Comparison of ENCODE assay signal across 1 cellular context in the genomic region with DNA sequence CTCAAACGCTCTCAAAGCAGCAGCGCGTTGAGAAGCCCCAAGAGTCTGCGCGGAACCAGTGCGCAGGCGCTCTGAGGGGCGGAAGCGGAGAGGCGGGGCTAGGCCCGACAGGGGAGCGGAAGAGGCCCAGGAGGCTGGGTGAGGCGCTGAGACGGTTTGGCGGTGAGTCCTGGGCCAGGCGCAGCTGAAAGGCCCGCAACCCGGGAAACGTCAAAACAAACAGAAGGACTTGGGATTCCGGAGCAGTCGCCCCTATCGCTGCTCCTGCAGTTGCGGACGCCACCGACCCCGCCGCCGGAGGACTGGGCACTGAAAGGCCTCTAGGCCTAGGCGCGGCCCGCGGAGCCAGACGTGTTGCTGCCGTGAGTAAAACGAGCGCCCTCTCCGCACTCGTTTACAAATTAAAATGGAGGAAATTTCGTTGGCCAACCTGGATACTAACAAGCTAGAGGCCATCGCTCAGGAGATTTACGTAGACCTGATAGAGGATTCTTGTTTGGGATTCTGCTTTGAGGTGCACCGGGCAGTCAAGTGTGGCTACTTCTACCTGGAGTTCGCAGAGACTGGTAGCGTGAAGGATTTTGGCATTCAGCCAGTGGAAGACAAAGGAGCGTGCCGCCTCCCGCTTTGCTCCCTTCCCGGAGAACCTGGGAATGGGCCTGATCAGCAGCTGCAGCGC.
TF ChIP-seq lines count a peak whose summit lies in the region.

A gene with protein sequence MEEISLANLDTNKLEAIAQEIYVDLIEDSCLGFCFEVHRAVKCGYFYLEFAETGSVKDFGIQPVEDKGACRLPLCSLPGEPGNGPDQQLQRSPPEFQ (plus strand): TSS at position 129 of the 679 bp plus-strand sequence. CDS start 278 bp downstream, at position 407.

TF ChIP-seq in GM12878, 131 proteins besides CTCF, POLR2A, EP300 and RAD21 (continued from another document):
- TF ChIP-seq, protein P1, sequence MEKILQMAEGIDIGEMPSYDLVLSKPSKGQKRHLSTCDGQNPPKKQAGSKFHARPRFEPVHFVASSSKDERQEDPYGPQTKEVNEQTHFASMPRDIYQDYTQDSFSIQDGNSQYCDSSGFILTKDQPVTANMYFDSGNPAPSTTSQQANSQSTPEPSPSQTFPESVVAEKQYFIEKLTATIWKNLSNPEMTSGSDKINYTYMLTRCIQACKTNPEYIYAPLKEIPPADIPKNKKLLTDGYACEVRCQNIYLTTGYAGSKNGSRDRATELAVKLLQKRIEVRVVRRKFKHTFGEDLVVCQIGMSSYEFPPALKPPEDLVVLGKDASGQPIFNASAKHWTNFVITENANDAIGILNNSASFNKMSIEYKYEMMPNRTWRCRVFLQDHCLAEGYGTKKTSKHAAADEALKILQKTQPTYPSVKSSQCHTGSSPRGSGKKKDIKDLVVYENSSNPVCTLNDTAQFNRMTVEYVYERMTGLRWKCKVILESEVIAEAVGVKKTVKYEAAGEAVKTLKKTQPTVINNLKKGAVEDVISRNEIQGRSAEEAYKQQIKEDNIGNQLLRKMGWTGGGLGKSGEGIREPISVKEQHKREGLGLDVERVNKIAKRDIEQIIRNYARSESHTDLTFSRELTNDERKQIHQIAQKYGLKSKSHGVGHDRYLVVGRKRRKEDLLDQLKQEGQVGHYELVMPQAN (conservative IDR thresholded peaks at IDR 0.05), result peak; percentile 70
- TF ChIP-seq NRF1 (conservative IDR thresholded peaks at IDR 0.05; ENCODE audit: low read depth, low read length), result peak; percentile 90
- no peak for TF ChIP-seq ZBED1 (IDR thresholded peaks at IDR 0.05; ENCODE audit: borderline replicate concordance)
- TF ChIP-seq, protein P2, sequence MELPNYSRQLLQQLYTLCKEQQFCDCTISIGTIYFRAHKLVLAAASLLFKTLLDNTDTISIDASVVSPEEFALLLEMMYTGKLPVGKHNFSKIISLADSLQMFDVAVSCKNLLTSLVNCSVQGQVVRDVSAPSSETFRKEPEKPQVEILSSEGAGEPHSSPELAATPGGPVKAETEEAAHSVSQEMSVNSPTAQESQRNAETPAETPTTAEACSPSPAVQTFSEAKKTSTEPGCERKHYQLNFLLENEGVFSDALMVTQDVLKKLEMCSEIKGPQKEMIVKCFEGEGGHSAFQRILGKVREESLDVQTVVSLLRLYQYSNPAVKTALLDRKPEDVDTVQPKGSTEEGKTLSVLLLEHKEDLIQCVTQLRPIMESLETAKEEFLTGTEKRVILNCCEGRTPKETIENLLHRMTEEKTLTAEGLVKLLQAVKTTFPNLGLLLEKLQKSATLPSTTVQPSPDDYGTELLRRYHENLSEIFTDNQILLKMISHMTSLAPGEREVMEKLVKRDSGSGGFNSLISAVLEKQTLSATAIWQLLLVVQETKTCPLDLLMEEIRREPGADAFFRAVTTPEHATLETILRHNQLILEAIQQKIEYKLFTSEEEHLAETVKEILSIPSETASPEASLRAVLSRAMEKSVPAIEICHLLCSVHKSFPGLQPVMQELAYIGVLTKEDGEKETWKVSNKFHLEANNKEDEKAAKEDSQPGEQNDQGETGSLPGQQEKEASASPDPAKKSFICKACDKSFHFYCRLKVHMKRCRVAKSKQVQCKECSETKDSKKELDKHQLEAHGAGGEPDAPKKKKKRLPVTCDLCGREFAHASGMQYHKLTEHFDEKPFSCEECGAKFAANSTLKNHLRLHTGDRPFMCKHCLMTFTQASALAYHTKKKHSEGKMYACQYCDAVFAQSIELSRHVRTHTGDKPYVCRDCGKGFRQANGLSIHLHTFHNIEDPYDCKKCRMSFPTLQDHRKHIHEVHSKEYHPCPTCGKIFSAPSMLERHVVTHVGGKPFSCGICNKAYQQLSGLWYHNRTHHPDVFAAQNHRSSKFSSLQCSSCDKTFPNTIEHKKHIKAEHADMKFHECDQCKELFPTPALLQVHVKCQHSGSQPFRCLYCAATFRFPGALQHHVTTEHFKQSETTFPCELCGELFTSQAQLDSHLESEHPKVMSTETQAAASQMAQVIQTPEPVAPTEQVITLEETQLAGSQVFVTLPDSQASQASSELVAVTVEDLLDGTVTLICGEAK (IDR thresholded peaks at IDR 0.05; ENCODE audit: borderline replicate concordance), result peak; percentile 83
- TF ChIP-seq SMAD5 (IDR thresholded peaks at IDR 0.05; ENCODE audit: low read depth), result peak; percentile 88
- TF ChIP-seq ZSCAN29 (IDR thresholded peaks at IDR 0.05), result peak; percentile 58; the same call in 1 of the 2 replicates
- peak; percentile 56 for TF ChIP-seq KLF5 (IDR thresholded peaks at IDR 0.05; ENCODE audit: partially characterized antibody)
- peak; percentile 86; the same call in 1 of the 2 replicates for TF ChIP-seq NBN (IDR thresholded peaks at IDR 0.05)
- TF ChIP-seq YY1 (IDR thresholded peaks at IDR 0.05; ENCODE audit: low read depth, low read length), result peak; percentile 85; the same call in 1 of the 2 replicates
- TF ChIP-seq, protein P3, sequence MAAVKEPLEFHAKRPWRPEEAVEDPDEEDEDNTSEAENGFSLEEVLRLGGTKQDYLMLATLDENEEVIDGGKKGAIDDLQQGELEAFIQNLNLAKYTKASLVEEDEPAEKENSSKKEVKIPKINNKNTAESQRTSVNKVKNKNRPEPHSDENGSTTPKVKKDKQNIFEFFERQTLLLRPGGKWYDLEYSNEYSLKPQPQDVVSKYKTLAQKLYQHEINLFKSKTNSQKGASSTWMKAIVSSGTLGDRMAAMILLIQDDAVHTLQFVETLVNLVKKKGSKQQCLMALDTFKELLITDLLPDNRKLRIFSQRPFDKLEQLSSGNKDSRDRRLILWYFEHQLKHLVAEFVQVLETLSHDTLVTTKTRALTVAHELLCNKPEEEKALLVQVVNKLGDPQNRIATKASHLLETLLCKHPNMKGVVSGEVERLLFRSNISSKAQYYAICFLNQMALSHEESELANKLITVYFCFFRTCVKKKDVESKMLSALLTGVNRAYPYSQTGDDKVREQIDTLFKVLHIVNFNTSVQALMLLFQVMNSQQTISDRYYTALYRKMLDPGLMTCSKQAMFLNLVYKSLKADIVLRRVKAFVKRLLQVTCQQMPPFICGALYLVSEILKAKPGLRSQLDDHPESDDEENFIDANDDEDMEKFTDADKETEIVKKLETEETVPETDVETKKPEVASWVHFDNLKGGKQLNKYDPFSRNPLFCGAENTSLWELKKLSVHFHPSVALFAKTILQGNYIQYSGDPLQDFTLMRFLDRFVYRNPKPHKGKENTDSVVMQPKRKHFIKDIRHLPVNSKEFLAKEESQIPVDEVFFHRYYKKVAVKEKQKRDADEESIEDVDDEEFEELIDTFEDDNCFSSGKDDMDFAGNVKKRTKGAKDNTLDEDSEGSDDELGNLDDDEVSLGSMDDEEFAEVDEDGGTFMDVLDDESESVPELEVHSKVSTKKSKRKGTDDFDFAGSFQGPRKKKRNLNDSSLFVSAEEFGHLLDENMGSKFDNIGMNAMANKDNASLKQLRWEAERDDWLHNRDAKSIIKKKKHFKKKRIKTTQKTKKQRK (IDR thresholded peaks at IDR 0.05; ENCODE audit: low read depth, low read length), result no peak
- no peak for TF ChIP-seq NR2F1 (conservative IDR thresholded peaks at IDR 0.05)
- no peak for TF ChIP-seq STAT3 (IDR thresholded peaks at IDR 0.05; ENCODE audit: low read depth, low read length)
- 0 out of 2 replicates have a peak, but pooled peaks have one; percentile 45 for TF ChIP-seq TCF3 (IDR thresholded peaks at IDR 0.05; ENCODE audit: borderline replicate concordance, insufficient read depth, low read depth, low read length)
- TF ChIP-seq FOXM1 (IDR thresholded peaks at IDR 0.05; ENCODE audit: low read depth, low read length), result peak; percentile 59; the same call in 1 of the 2 replicates
- TF ChIP-seq ETV6 (conservative IDR thresholded peaks at IDR 0.05 in 1 of 2, IDR thresholded peaks at IDR 0.05 in 1 of 2; ENCODE audit: borderline replicate concordance in 1 of 2, low read depth in 1 of 2), result no peak
- TF ChIP-seq, protein P4, sequence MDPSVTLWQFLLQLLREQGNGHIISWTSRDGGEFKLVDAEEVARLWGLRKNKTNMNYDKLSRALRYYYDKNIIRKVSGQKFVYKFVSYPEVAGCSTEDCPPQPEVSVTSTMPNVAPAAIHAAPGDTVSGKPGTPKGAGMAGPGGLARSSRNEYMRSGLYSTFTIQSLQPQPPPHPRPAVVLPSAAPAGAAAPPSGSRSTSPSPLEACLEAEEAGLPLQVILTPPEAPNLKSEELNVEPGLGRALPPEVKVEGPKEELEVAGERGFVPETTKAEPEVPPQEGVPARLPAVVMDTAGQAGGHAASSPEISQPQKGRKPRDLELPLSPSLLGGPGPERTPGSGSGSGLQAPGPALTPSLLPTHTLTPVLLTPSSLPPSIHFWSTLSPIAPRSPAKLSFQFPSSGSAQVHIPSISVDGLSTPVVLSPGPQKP (IDR thresholded peaks at IDR 0.05; ENCODE audit: low read depth, low read length), result peak; percentile 74; the same call in 1 of the 2 replicates
- TF ChIP-seq GATAD2B (conservative IDR thresholded peaks at IDR 0.05; ENCODE audit: low read depth), result peak; percentile 93
- TF ChIP-seq, protein P5, sequence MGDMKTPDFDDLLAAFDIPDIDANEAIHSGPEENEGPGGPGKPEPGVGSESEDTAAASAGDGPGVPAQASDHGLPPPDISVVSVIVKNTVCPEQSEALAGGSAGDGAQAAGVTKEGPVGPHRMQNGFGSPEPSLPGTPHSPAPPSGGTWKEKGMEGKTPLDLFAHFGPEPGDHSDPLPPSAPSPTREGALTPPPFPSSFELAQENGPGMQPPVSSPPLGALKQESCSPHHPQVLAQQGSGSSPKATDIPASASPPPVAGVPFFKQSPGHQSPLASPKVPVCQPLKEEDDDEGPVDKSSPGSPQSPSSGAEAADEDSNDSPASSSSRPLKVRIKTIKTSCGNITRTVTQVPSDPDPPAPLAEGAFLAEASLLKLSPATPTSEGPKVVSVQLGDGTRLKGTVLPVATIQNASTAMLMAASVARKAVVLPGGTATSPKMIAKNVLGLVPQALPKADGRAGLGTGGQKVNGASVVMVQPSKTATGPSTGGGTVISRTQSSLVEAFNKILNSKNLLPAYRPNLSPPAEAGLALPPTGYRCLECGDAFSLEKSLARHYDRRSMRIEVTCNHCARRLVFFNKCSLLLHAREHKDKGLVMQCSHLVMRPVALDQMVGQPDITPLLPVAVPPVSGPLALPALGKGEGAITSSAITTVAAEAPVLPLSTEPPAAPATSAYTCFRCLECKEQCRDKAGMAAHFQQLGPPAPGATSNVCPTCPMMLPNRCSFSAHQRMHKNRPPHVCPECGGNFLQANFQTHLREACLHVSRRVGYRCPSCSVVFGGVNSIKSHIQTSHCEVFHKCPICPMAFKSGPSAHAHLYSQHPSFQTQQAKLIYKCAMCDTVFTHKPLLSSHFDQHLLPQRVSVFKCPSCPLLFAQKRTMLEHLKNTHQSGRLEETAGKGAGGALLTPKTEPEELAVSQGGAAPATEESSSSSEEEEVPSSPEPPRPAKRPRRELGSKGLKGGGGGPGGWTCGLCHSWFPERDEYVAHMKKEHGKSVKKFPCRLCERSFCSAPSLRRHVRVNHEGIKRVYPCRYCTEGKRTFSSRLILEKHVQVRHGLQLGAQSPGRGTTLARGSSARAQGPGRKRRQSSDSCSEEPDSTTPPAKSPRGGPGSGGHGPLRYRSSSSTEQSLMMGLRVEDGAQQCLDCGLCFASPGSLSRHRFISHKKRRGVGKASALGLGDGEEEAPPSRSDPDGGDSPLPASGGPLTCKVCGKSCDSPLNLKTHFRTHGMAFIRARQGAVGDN (IDR thresholded peaks at IDR 0.05), result peak; percentile 70
- no peak for TF ChIP-seq FOXK2 (IDR thresholded peaks at IDR 0.05)
- peak; percentile 65 for TF ChIP-seq TAF1 (IDR thresholded peaks at IDR 0.05; ENCODE audit: borderline replicate concordance, low read depth, low read length)
- peak; percentile 21 to 42; a peak in 2 of 4 replicates for TF ChIP-seq BHLHE40 (IDR thresholded peaks at IDR 0.05; ENCODE audit: borderline replicate concordance in 1 of 2, low read depth in 2 of 2, low read length in 1 of 2)
- TF ChIP-seq, protein P6, sequence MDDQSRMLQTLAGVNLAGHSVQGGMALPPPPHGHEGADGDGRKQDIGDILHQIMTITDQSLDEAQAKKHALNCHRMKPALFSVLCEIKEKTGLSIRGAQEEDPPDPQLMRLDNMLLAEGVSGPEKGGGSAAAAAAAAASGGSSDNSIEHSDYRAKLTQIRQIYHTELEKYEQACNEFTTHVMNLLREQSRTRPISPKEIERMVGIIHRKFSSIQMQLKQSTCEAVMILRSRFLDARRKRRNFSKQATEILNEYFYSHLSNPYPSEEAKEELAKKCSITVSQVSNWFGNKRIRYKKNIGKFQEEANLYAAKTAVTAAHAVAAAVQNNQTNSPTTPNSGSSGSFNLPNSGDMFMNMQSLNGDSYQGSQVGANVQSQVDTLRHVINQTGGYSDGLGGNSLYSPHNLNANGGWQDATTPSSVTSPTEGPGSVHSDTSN (IDR thresholded peaks at IDR 0.05; ENCODE audit: insufficient replicate concordance, low read depth, low read length), result peak; percentile 34
- 0 out of 2 replicates have a peak, but pooled peaks have one; percentile 29 for TF ChIP-seq CBX5 (IDR thresholded peaks at IDR 0.05; ENCODE audit: low read depth)
- TF ChIP-seq SPI1 (IDR thresholded peaks at IDR 0.05; ENCODE audit: borderline replicate concordance, insufficient read depth, low read depth, low read length), result peak; percentile 32; the same call in 1 of the 2 replicates
- no peak for TF ChIP-seq HDAC2 (IDR thresholded peaks at IDR 0.05)
- TF ChIP-seq WRNIP1 (IDR thresholded peaks at IDR 0.05; ENCODE audit: borderline replicate concordance, low read depth, low read length), result peak; percentile 32; the same call in 1 of the 2 replicates
- peak; percentile 89 for TF ChIP-seq POLR2AphosphoS5 (IDR thresholded peaks at IDR 0.05; ENCODE audit: low read length)
- TF ChIP-seq STAT1 (conservative IDR thresholded peaks at IDR 0.05), result 0 out of 2 replicates have a peak, but pooled peaks have one; percentile 69
- TF ChIP-seq, protein P7, sequence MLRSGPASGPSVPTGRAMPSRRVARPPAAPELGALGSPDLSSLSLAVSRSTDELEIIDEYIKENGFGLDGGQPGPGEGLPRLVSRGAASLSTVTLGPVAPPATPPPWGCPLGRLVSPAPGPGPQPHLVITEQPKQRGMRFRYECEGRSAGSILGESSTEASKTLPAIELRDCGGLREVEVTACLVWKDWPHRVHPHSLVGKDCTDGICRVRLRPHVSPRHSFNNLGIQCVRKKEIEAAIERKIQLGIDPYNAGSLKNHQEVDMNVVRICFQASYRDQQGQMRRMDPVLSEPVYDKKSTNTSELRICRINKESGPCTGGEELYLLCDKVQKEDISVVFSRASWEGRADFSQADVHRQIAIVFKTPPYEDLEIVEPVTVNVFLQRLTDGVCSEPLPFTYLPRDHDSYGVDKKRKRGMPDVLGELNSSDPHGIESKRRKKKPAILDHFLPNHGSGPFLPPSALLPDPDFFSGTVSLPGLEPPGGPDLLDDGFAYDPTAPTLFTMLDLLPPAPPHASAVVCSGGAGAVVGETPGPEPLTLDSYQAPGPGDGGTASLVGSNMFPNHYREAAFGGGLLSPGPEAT (IDR thresholded peaks at IDR 0.05; ENCODE audit: low read depth), result peak; percentile 80
- peak; percentile 80 for TF ChIP-seq GABPA (IDR thresholded peaks at IDR 0.05; ENCODE audit: low read depth)
- no peak for TF ChIP-seq MYB (IDR thresholded peaks at IDR 0.05; ENCODE audit: borderline replicate concordance, low read depth, low read length)
- TF ChIP-seq IKZF1 (conservative IDR thresholded peaks at IDR 0.05), result peak; percentile 79
- TF ChIP-seq SIN3A (IDR thresholded peaks at IDR 0.05; ENCODE audit: low read depth, low read length), result 0 out of 2 replicates have a peak, but pooled peaks have one; percentile 64
- TF ChIP-seq CREM (IDR thresholded peaks at IDR 0.05; ENCODE audit: low read depth), result 0 out of 2 replicates have a peak, but pooled peaks have one; percentile 23
- peak; percentile 45 for TF ChIP-seq RUNX3 (IDR thresholded peaks at IDR 0.05; ENCODE audit: low read length)
- TF ChIP-seq PML (IDR thresholded peaks at IDR 0.05; ENCODE audit: low read length), result peak; percentile 83; the same call in 1 of the 2 replicates
- no peak for TF ChIP-seq MYC (IDR thresholded peaks at IDR 0.05; ENCODE audit: insufficient read depth, insufficient read length, insufficient replicate concordance, low read length, severe bottlenecking)
- TF ChIP-seq BRCA1 (IDR thresholded peaks at IDR 0.05; ENCODE audit: low read depth, low read length), result no peak
